In genomic region chr7:22142593-22142992, GRCh38 we compare ENCODE assay signal across 25 cellular contexts.
DNase-seq lines count a peak whose midpoint lies in the region.
"Had no signal": no experiment of that assay in that cellular context is flagged by ENCODE, and none has a peak within 500 bp of the region (broad histone marks: within the 10 kb centered on the region; RNA-seq: fewer than 3 reads in every experiment).

No MANE protein-coding gene starts in this region.

- H3K27ac ChIP-seq in angular gyrus (ENCODE audit: low read depth, low read length) (peak overlapping the region; percentile 5), layer of hippocampus (ENCODE audit: low read depth, low read length) (peak overlapping the region; percentile 1), substantia nigra (ENCODE audit: low read depth, low read length, poor library complexity, severe bottlenecking) (peak overlapping the region; percentile 54)
- H3K27ac ChIP-seq: ascending aorta; BLaER1 treated with 17β-estradiol and CSF1 and Interleukin-3, amounts not matched to agents 10 nM and 100 nM; esophagus muscularis mucosa; heart left ventricle; thyroid gland; WERI-Rb-1 had no signal

- DNase-seq in NCI-H2029 treated with DMSO at 0.1 percent for 48 hours (lab: John Stamatoyannopoulos, UW) (peak; percentile 53), substantia nigra (lab: John Stamatoyannopoulos, UW) (peak in 1 of 49 donors; percentile 22), kidney tubule cell (ENCODE audit: low spot score) (no peak), SHP77 treated with DMSO at 0.1 percent for 48 hours (lab: John Stamatoyannopoulos, UW) (no peak), NCI-H2196 (lab: John Stamatoyannopoulos, UW; ENCODE audit: unreplicated experiment) (no peak)
- DNase-seq: activated CD4-positive, alpha-beta T cell treated with anti-CD3 and anti-CD28 coated beads, Interleukin-2, amount 10 ng/mL, durations not matched to agents 7 days and 5 days; activated gamma-delta T cell; activated naive CD8-positive, alpha-beta T cell treated with anti-CD3 and anti-CD28 coated beads, Interleukin-2, amount 10 ng/mL, durations not matched to agents 7 days and 5 days; activated T-cell treated with anti-CD3 and anti-CD28 coated beads, Interleukin-2, amount 50 U/mL, for 24 hours; DMS153; foreskin fibroblast; heart left ventricle; naive thymus-derived CD8-positive, alpha-beta T cell; NCI-H1694 treated with DMSO at 0.1 percent for 48 hours; NCI-H226; NCI-H748 treated with DMSO at 0.1 percent for 48 hours; stimulated activated naive CD4-positive, alpha-beta T cell treated with Interleukin-2 at 50 U/mL for 16 hours; T1000; thyroid gland; WERI-Rb-1 had no signal

- H3K27me3 ChIP-seq in layer of hippocampus (ENCODE audit: control insufficient read depth, insufficient read depth, low read length), result no peaks in the 10 kb centered on the region
- H3K27me3 ChIP-seq: ascending aorta; BLaER1 treated with 17β-estradiol and CSF1 and Interleukin-3, amounts not matched to agents 10 nM and 100 nM; esophagus muscularis mucosa; heart left ventricle; thyroid gland had no signal

Comparison
In these comparisons a context has a peak if more than half of its experiments do, and no peak if none do; other contexts are left out.
1. H3K27ac ChIP-seq: peak in every context shown above with its lines; median percentile 54 in substantia nigra; 5 in angular gyrus; 1 in layer of hippocampus.